In genomic region chr2:147636238-147636887, GRCh38 we compare ENCODE assay signal across 10 cellular contexts.
DNase-seq lines count a peak whose midpoint lies in the region; ATAC-seq, FAIRE-seq and TF ChIP-seq lines count a peak whose summit lies in the region.
"Had no signal": no experiment of that assay in that cellular context is flagged by ENCODE, and none has a peak within 500 bp of the region (broad histone marks: within the 10 kb centered on the region; RNA-seq: fewer than 3 reads in every experiment).

No MANE protein-coding gene starts in this region.

- H3K27me3 ChIP-seq in astrocyte (ENCODE audit: insufficient read depth, low read length) (no peaks in the 10 kb centered on the region), left lung (no peaks in the 10 kb centered on the region)

- H3K4me3 Mint-ChIP-seq in astrocyte (ENCODE audit: unreplicated experiment): no peak overlapping the region
- H3K4me3 Mint-ChIP-seq: CD8-positive, alpha-beta T cell had no signal

- no peak overlapping the region for H2AFZ ChIP-seq in astrocyte (ENCODE audit: low read depth, low read length)

- no peaks in the 10 kb centered on the region for H3K36me3 ChIP-seq in astrocyte (ENCODE audit: insufficient read depth, low read length)
- H3K36me3 ChIP-seq in left lung: no peaks in the 10 kb centered on the region

- H3K9ac ChIP-seq in astrocyte (ENCODE audit: low read length): no peak overlapping the region

- H3K27ac Mint-ChIP-seq in astrocyte (ENCODE audit: unreplicated experiment): peak overlapping the region; percentile 98
- H3K27ac Mint-ChIP-seq: CD8-positive, alpha-beta T cell had no signal

- TF ChIP-seq CTCF in AG09319 (IDR thresholded peaks at IDR 0.05; ENCODE audit: low read depth, low read length) (no peak), astrocyte (IDR thresholded peaks at IDR 0.05; ENCODE audit: insufficient read depth, low read depth, low read length) (no peak), left lung (IDR thresholded peaks at IDR 0.05) (no peak)

- peak overlapping the region; percentile 63 for H3K4me2 ChIP-seq in astrocyte (ENCODE audit: low read length)

- H3K9me3 ChIP-seq in astrocyte (ENCODE audit: insufficient read depth, low read depth, low read length) (no peaks in the 10 kb centered on the region), left lung (no peaks in the 10 kb centered on the region)

- peaks cover 14% of the 10 kb centered on the region for H3K4me1 ChIP-seq in astrocyte (ENCODE audit: insufficient read depth, low read length)
- peaks cover 0 to 16% of the 10 kb centered on the region in 2 donors for H3K4me1 ChIP-seq in left lung

- DNase-seq in AG09319 (ENCODE audit: extremely low read depth, low read depth): peak; percentile 42
- peak; percentile 74 for DNase-seq in HT1080 (ENCODE audit: low read depth)
- DNase-seq in astrocyte (ENCODE audit: low read depth): peak; percentile 93
- DNase-seq in left lung: no peak
- no peak for DNase-seq in NCI-H510A (lab: John Stamatoyannopoulos, UW)
- no peak for DNase-seq in NAMALWA (ENCODE audit: low spot score)
- DNase-seq: activated naive CD4-positive, alpha-beta T cell treated with Interleukin-2 at 50 U/mL for 16 hours; CD8-positive, alpha-beta T cell had no signal

- no peak overlapping the region for H3K4me3 ChIP-seq in astrocyte (ENCODE audit: insufficient read depth, low read depth, low read length)
- H3K4me3 ChIP-seq in left lung: no peak overlapping the region

- intact Hi-C loops in left lung (cut with DNase I): no loop called here

- H3K9me3 Mint-ChIP-seq in astrocyte (ENCODE audit: unreplicated experiment): no peaks in the 10 kb centered on the region
- H3K9me3 Mint-ChIP-seq: CD8-positive, alpha-beta T cell had no signal

- no peak for FAIRE-seq in astrocyte (lab: Jason Lieb, UNC)

- H3K27me3 Mint-ChIP-seq in astrocyte (ENCODE audit: low read depth, unreplicated experiment): peaks cover 5% of the 10 kb centered on the region

- H3K27ac ChIP-seq in astrocyte (ENCODE audit: low read depth, low read length) (no peak overlapping the region), left lung (peak overlapping the region in 1 of 2 donors; percentile 59)

- no peaks in the 10 kb centered on the region for H3K79me2 ChIP-seq in astrocyte (ENCODE audit: insufficient read depth, low read length)

- no peaks in the 10 kb centered on the region for H3K36me3 Mint-ChIP-seq in astrocyte (ENCODE audit: low read depth, unreplicated experiment)
- H3K36me3 Mint-ChIP-seq: CD8-positive, alpha-beta T cell had no signal

- H3K4me1 Mint-ChIP-seq in astrocyte (ENCODE audit: low read depth, unreplicated experiment): peaks cover 20% of the 10 kb centered on the region

- peak; percentile 79 for ATAC-seq in left lung
- no peak for ATAC-seq in GM19452 (IDR thresholded peaks at IDR 0.05; ENCODE audit: unreplicated experiment)
- no peak for ATAC-seq in GM18502 (IDR thresholded peaks at IDR 0.05; ENCODE audit: poor library complexity, unreplicated experiment)
- ATAC-seq: CD8-positive, alpha-beta T cell had no signal

- no peaks in the 10 kb centered on the region for H4K20me1 ChIP-seq in astrocyte (ENCODE audit: insufficient read depth, low read length)

Comparison
In these comparisons a context has a peak if more than half of its experiments do, and no peak if none do; other contexts are left out.
1. DNase-seq: peak in AG09319 (single experiment), HT1080 (single experiment) and astrocyte (single experiment); none in left lung (0 of 2), NCI-H510A (single experiment) and NAMALWA (single experiment).